Comparison of ENCODE assay signal across 6 cellular contexts in genomic region chr1:161576676-161577075, GRCh38. TPM values are rescaled to one million over a fixed set of nuclear protein-coding genes. Genes with fewer than 3 reads are reported as not detected.
"Had no signal": no experiment of that assay in that cellular context is flagged by ENCODE, and none has a peak within 500 bp of the region (broad histone marks: within the 10 kb centered on the region; RNA-seq: fewer than 3 reads in every experiment).

No MANE protein-coding gene starts in this region.

RNA-seq across cellular contexts. Expression of gene FCGR3A, which starts 27.1 kb away (rescaled TPM):
- total RNA-seq: HepG2, HT1080, IMR-90, NCI-H460, SK-MEL-5 had no signal
- polyA plus RNA-seq: HepG2, IMR-90, SK-N-SH had no signal

RNA-seq across cellular contexts. Expression of gene HSPA6, which starts 52.3 kb away (rescaled TPM):
- total RNA-seq: HepG2 had no signal

RNA-seq across cellular contexts. Expression of gene FCGR3B, which starts 54.3 kb away (rescaled TPM):
- total RNA-seq: HepG2, HT1080, IMR-90, NCI-H460, SK-MEL-5 had no signal
- polyA plus RNA-seq: HepG2, IMR-90, SK-N-SH had no signal
